Comparison of ENCODE assay signal across 19 cellular contexts in the genomic region with DNA sequence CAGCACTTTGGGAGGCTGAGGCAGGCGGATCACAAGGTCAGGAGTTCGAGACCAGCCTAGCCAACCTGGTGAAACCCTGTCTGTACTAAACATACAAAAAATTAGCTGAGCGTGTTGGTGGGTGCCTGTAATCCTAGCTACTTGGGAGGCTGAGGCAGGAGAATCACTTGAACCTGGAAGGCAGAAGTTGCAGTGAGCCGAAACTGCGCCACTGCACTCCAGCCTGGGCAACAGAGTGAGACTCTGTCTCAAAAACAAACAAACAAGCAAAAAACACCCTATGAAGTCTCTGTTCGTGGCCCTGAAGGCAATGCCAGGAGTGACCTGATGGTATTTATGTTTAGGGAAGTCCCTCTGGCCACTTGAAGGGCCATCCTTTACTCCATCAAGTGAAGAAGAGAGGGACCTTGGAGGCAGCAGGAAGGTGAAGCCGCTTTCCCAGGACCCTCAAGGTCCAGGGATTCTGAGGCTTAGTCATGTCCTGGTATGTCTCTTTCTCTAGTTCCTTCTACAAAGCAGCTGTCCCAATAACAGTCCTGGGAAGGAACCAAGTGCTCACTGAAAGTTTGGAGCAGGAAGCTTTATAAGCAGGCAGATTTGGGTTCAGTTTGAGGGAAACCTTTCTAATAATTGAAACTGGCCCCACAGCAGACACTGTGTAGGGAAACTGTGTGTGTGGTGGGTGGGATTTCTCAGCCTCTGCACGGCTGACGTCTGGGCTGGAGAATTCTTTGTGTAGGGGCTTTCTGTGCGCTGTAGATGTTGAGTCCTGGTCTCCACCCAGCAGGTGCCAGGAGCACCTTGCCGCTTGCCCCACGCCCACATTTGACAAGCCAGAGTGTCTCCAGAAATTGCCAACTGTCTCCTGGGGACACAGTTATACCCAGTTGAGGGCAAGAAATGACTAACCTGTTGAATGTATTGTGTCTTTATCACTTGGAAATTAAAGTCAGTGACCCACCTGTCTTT. TPM values are rescaled to one million over a fixed set of nuclear protein-coding genes. Genes with fewer than 3 reads are reported as not detected.
DNase-seq lines count a peak whose midpoint lies in the region; ATAC-seq and TF ChIP-seq lines count a peak whose summit lies in the region.
"Had no signal": no experiment of that assay in that cellular context is flagged by ENCODE, and none has a peak within 500 bp of the region (broad histone marks: within the 10 kb centered on the region; RNA-seq: fewer than 3 reads in every experiment).

No MANE protein-coding gene starts in this region.

- no peaks in the 10 kb centered on the region for H3K36me3 Mint-ChIP-seq in activated T-helper 17 cell treated with anti-CD3 and anti-CD28 coated beads, Interleukin-2, amount 50 U/mL, for 72 hours (ENCODE audit: low read depth)

- H3K27me3 Mint-ChIP-seq in activated T-helper 17 cell treated with anti-CD3 and anti-CD28 coated beads, Interleukin-2, amount 50 U/mL, for 72 hours: no peaks in the 10 kb centered on the region

- TF ChIP-seq POLR2A in spleen (IDR thresholded peaks at IDR 0.05): no peak

- H3K9me3 Mint-ChIP-seq in activated T-helper 17 cell treated with anti-CD3 and anti-CD28 coated beads, Interleukin-2, amount 50 U/mL, for 72 hours: peaks cover 4% of the 10 kb centered on the region

- H3K27me3 ChIP-seq in spleen (replicated peaks in 1 of 7): no peaks in the 10 kb centered on the region
- H3K27me3 ChIP-seq: cardiac muscle cell, upper lobe of right lung had no signal

- H3K4me3 Mint-ChIP-seq in activated T-helper 17 cell treated with anti-CD3 and anti-CD28 coated beads, Interleukin-2, amount 50 U/mL, for 72 hours: no peak overlapping the region

- peaks cover 11 to 83% (median 48%) of the 10 kb centered on the region in 6 donors for H3K4me1 ChIP-seq in spleen

- no peak for TF ChIP-seq CTCF in spleen (IDR thresholded peaks at IDR 0.05 in 8 of 11, conservative IDR thresholded peaks at IDR 0.05 in 3 of 11)

- no peak overlapping the region for H3K4me3 ChIP-seq in spleen
- H3K4me3 ChIP-seq: cardiac muscle cell, GM12878, lung, upper lobe of right lung had no signal

- intact Hi-C loops in spleen (cut with DNase I; ENCODE audit: low total_unique reads): no loop called here

- 75 to 87% (median 83%) methylated on average over 11 to 12 of the region's 12 CpGs for WGBS in spleen, 5 donors

- H3K9me3 ChIP-seq in spleen: peaks cover 0 to 8% (median 3%) of the 10 kb centered on the region in 8 donors
- H3K9me3 ChIP-seq: upper lobe of right lung had no signal

- no peaks in the 10 kb centered on the region for H3K36me3 ChIP-seq in spleen
- H3K36me3 ChIP-seq: cardiac muscle cell, upper lobe of right lung had no signal

- peak overlapping the region; percentile 58 for H3K27ac Mint-ChIP-seq in activated T-helper 17 cell treated with anti-CD3 and anti-CD28 coated beads, Interleukin-2, amount 50 U/mL, for 72 hours

- H3K27ac ChIP-seq in spleen: peak overlapping the region in 6 of 8 donors; percentile 20 to 60 (median 36)
- H3K27ac ChIP-seq: cardiac muscle cell, HL-60, parathyroid adenoma, upper lobe of right lung had no signal

- peaks cover 23% of the 10 kb centered on the region for H3K4me1 Mint-ChIP-seq in activated T-helper 17 cell treated with anti-CD3 and anti-CD28 coated beads, Interleukin-2, amount 50 U/mL, for 72 hours

- DNase-seq in activated CD8-positive, alpha-beta memory T cell treated with anti-CD3 and anti-CD28 coated beads for 24 hours: peak; percentile 38
- DNase-seq in activated CD8-positive, alpha-beta memory T cell treated with anti-CD3 and anti-CD28 coated beads, Interleukin-2, amount 50 U/mL, for 4 hours: no peak
- DNase-seq in kidney tubule cell (ENCODE audit: low spot score): peak; percentile 44
- DNase-seq in spleen: no peak
- no peak for DNase-seq in midbrain (lab: John Stamatoyannopoulos, UW)
- DNase-seq: activated CD4-positive, alpha-beta T cell treated with anti-CD3 and anti-CD28 coated beads for 1 hour; activated gamma-delta T cell treated with Interleukin-2 at 50 U/mL for 16 hours; DMS53; hypothalamus; NCI-H2029; upper lobe of right lung had no signal

- ATAC-seq in activated T-helper 17 cell treated with anti-CD3 and anti-CD28 coated beads, Interleukin-2, amount 50 U/mL, for 72 hours (replicated peaks): no peak
- ATAC-seq in HG02852 (IDR thresholded peaks at IDR 0.05; ENCODE audit: unreplicated experiment) (no peak), HG02973 (IDR thresholded peaks at IDR 0.05; ENCODE audit: unreplicated experiment) (no peak)
- ATAC-seq: GM12878 had no signal

RNA-seq across cellular contexts. Expression of gene PHF2, which starts 12.5 kb away (rescaled TPM):
- total RNA-seq in activated T-helper 17 cell treated with anti-CD3 and anti-CD28 coated beads, Interleukin-2, amount 50 U/mL, for 72 hours: 10 to 100 TPM; 11.9 to 15.1 TPM
- total RNA-seq in spleen: 10 to 100 TPM; 27.6 to 46.2 (median 32.6) TPM
- 10 to 100 TPM; 11.2 to 23.1 (median 13.7) TPM for polyA plus RNA-seq in spleen

Comparison
In these comparisons a context has a peak if more than half of its experiments do, and no peak if none do; other contexts are left out.
1. DNase-seq: peak in activated CD8-positive, alpha-beta memory T cell treated with anti-CD3 and anti-CD28 coated beads for 24 hours (single experiment) and kidney tubule cell (single experiment); none in activated CD8-positive, alpha-beta memory T cell treated with anti-CD3 and anti-CD28 coated beads, Interleukin-2, amount 50 U/mL, for 4 hours (single experiment), spleen (single experiment) and midbrain (single experiment).